In the genomic region with DNA sequence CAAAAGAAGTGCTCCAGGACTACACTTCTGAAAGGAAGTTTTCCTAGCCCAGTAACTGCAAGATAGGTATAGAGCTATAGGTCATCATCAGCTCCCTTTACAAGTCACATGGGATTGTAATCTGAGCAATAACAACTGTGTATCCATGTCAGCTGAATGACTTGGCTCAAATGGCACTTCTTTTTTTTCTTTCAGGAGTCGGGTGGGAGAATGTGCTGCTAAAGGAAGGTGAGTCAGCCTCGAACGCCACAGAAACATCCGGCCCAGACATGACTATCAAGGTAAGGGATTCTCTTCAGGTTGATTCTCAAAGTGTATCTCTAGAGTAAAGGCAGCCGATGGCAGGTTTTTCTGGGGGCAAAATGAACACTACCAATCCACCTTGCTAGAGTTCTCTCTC, we compare ENCODE assay signal across 9 cellular contexts.
A peak's percentile ranks its signal among the peaks of the same experiment; 100 is the strongest.
DNase-seq lines count a peak whose midpoint lies in the region; ATAC-seq and TF ChIP-seq lines count a peak whose summit lies in the region.
"Had no signal": no experiment of that assay in that cellular context is flagged by ENCODE, and none has a peak within 500 bp of the region (broad histone marks: within the 10 kb centered on the region; RNA-seq: fewer than 3 reads in every experiment).

No MANE protein-coding gene starts in this region.

- H3K27me3 ChIP-seq in foreskin keratinocyte, result no peaks in the 10 kb centered on the region

- H3K27ac ChIP-seq in foreskin keratinocyte, result no peak overlapping the region

- no peak for TF ChIP-seq CTCF in foreskin keratinocyte (conservative IDR thresholded peaks at IDR 0.05)

- H3K4me1 ChIP-seq in foreskin keratinocyte, result peaks cover 11% of the 10 kb centered on the region

- peak; percentile 12 for DNase-seq in stimulated activated naive CD4-positive, alpha-beta T cell treated with Interleukin-2 at 50 U/mL for 16 hours (lab: John Stamatoyannopoulos, UW)
- no peak for DNase-seq in stimulated activated naive CD4-positive, alpha-beta T cell (lab: John Stamatoyannopoulos, UW)
- peak; percentile 1 for DNase-seq in T-helper 22 cell (ENCODE audit: low read depth)
- peak; percentile 94 to 97 for DNase-seq in foreskin keratinocyte
- DNase-seq in GOT3 (lab: John Stamatoyannopoulos, UW), result no peak
- DNase-seq in NCI-H446 (lab: John Stamatoyannopoulos, UW), result no peak
- no peak for DNase-seq in activated CD8-positive, alpha-beta memory T cell treated with anti-CD3 and anti-CD28 coated beads, Interleukin-2, amount 50 U/mL, for 48 hours

- ATAC-seq in foreskin keratinocyte (peak; percentile 96), GM18870 (IDR thresholded peaks at IDR 0.05; ENCODE audit: unreplicated experiment) (no peak)
- ATAC-seq: natural killer cell treated with Interleukin-12 subunit alpha and Interleukin-12 subunit beta and Interleukin-15 and Interleukin-18, amount 100 ng/mL, for 72 hours had no signal

Comparison
In these comparisons a context has a peak if more than half of its experiments do, and no peak if none do; other contexts are left out.
1. DNase-seq: peak in stimulated activated naive CD4-positive, alpha-beta T cell treated with Interleukin-2 at 50 U/mL for 16 hours (single experiment), T-helper 22 cell (single experiment) and foreskin keratinocyte (2 of 2); none in stimulated activated naive CD4-positive, alpha-beta T cell (0 of 6), GOT3 (single experiment), NCI-H446 (0 of 2) and activated CD8-positive, alpha-beta memory T cell treated with anti-CD3 and anti-CD28 coated beads, Interleukin-2, amount 50 U/mL, for 48 hours (single experiment).